8 cellular contexts compared by ENCODE assay signal in genomic region chr11:30322826-30323710, GRCh38. TPM values are rescaled to one million over a fixed set of nuclear protein-coding genes. Genes with fewer than 3 reads are reported as not detected.
DNase-seq lines count a peak whose midpoint lies in the region; ATAC-seq and TF ChIP-seq lines count a peak whose summit lies in the region.

TSS of gene ARL14EP (plus strand) at chr11:30323104. CDS start at chr11:30330949, 7,845 bp downstream.

- no peak for TF ChIP-seq CTCF in BE2C (IDR thresholded peaks at IDR 0.05; ENCODE audit: low read depth, low read length)
- TF ChIP-seq CTCF in coronary artery (IDR thresholded peaks at IDR 0.05) = no peak

- peaks cover 34% of the 10 kb centered on the region for H3K4me1 Mint-ChIP-seq in activated CD4-positive, alpha-beta T cell treated with anti-CD3 and anti-CD28 coated beads, Interleukin-2, amount 10 ng/mL, durations not matched to agents 24 days and 14 days

- H3K9me3 ChIP-seq in BE2C = no peaks in the 10 kb centered on the region

- no peaks in the 10 kb centered on the region for H3K27me3 ChIP-seq in BE2C

- H3K27ac ChIP-seq in coronary artery = peak within 1 kb of the TSS; percentile 79 to 87

- no peaks in the 10 kb centered on the region for H3K9me3 Mint-ChIP-seq in activated CD4-positive, alpha-beta T cell treated with anti-CD3 and anti-CD28 coated beads, Interleukin-2, amount 10 ng/mL, durations not matched to agents 24 days and 14 days

- DNase-seq in BE2C = peak; percentile 85
- DNase-seq in GM19240 (ENCODE audit: insufficient read length, low spot score) = peak; percentile 40
- peak; percentile 97 to 98 for DNase-seq in NCI-H526 (lab: John Stamatoyannopoulos, UW)
- DNase-seq in activated CD4-positive, alpha-beta T cell treated with anti-CD3 and anti-CD28 coated beads, Interleukin-2, amount 10 ng/mL, durations not matched to agents 24 days and 14 days = peak; percentile 96
- DNase-seq in coronary artery (ENCODE audit: low spot score) = peak; percentile 94
- DNase-seq in left colon = peak; percentile 93 to 95
- peak; percentile 92 for DNase-seq in stimulated activated CD4-positive, alpha-beta T cell treated with anti-CD3 and anti-CD28 coated beads, Interleukin-1b, Interleukin-23, amount 100 ng/mL, for 48 hours

- H3K4me3 Mint-ChIP-seq in activated CD4-positive, alpha-beta T cell treated with anti-CD3 and anti-CD28 coated beads, Interleukin-2, amount 10 ng/mL, durations not matched to agents 24 days and 14 days = peak within 1 kb of the TSS; percentile 100

- intact Hi-C loops in activated CD4-positive, alpha-beta T cell treated with anti-CD3 and anti-CD28 coated beads, Interleukin-2, amount 10 ng/mL, durations not matched to agents 24 days and 14 days (cut with micrococcal nuclease) = loop anchor here (2.0 to 5.0 kb wide), 3 partner anchors 14 to 1769 kb away; partner anchors contain the start of genes DCDC1, DNAJC24 and RCN1
- intact Hi-C loops in left colon (cut with DNase I, micrococcal nuclease) = no loop called here

- no peaks in the 10 kb centered on the region for H3K36me3 ChIP-seq in BE2C

- peaks cover 16% of the 10 kb centered on the region for H3K27me3 Mint-ChIP-seq in activated CD4-positive, alpha-beta T cell treated with anti-CD3 and anti-CD28 coated beads, Interleukin-2, amount 10 ng/mL, durations not matched to agents 24 days and 14 days

- H3K36me3 Mint-ChIP-seq in activated CD4-positive, alpha-beta T cell treated with anti-CD3 and anti-CD28 coated beads, Interleukin-2, amount 10 ng/mL, durations not matched to agents 24 days and 14 days (ENCODE audit: low read depth) = peaks cover 24% of the 10 kb centered on the region

- H3K27ac Mint-ChIP-seq in activated CD4-positive, alpha-beta T cell treated with anti-CD3 and anti-CD28 coated beads, Interleukin-2, amount 10 ng/mL, durations not matched to agents 24 days and 14 days = peak within 1 kb of the TSS; percentile 100

- H3K4me1 ChIP-seq in BE2C = no peaks in the 10 kb centered on the region

- ATAC-seq in HG03460 (IDR thresholded peaks at IDR 0.05; ENCODE audit: unreplicated experiment) = peak; percentile 97
- peak; percentile 99 for ATAC-seq in left colon

- H3K4me3 ChIP-seq in BE2C (ENCODE audit: low read depth, low read length) (peak within 1 kb of the TSS; percentile 87), coronary artery (peak within 1 kb of the TSS; percentile 88)

RNA-seq across cellular contexts. Expression of gene ARL14EP, which starts in this region (rescaled TPM):
- 26.3 TPM for polyA plus RNA-seq in BE2C (2012; ENCODE audit: insufficient read depth, insufficient read length, low read depth)
- total RNA-seq in activated CD4-positive, alpha-beta T cell treated with anti-CD3 and anti-CD28 coated beads, Interleukin-2, amount 10 ng/mL, durations not matched to agents 24 days and 14 days = 36.5 and 36.8 TPM in 2 replicates
- 10 to 100 TPM; 11.3 to 11.8 TPM for total RNA-seq in left colon

Comparison
In these comparisons a context has a peak if more than half of its experiments do, and no peak if none do; other contexts are left out.
1. Peak in every context shown above with its lines: DNase-seq, ATAC-seq, H3K4me3 ChIP-seq and H3K27ac ChIP-seq.
2. DNase-seq: peak in every context shown above with its lines; median percentile 98 in NCI-H526; 96 in activated CD4-positive, alpha-beta T cell treated with anti-CD3 and anti-CD28 coated beads, Interleukin-2, amount 10 ng/mL, durations not matched to agents 24 days and 14 days; 94 in coronary artery; 94 in left colon; 92 in stimulated activated CD4-positive, alpha-beta T cell treated with anti-CD3 and anti-CD28 coated beads, Interleukin-1b, Interleukin-23, amount 100 ng/mL, for 48 hours; 85 in BE2C; 40 in GM19240.